In the genomic region with DNA sequence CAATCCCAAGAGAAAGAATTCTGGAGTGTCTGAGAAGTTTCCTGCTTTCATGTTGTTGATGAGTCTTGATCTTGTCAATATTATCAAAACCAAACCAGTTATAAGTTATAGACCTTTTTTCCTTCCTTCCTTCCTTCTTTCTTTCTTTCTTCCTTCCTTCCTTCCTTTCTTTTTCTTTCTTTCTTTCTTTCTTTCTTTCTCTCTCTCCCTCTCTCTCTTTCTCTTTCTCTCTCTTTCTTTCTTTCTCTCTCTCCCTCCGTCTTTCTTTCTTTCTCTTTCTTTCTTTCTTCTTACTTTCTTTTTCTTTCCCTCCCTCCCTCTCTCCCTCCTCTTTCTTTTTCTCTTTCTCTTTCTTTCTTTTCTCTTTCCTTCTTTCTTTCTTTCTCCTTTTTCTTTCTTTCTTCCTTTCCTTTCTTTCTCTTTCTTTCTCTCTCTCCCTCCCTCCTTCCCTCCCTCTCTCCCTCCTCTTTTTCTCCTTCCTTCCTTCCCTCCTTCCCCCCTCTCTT, we compare ENCODE assay signal across 1 cellular context.
TF ChIP-seq lines count a peak whose summit lies in the region.

A gene (minus strand): TSS at position 51 of the 506 bp plus-strand sequence. CDS start 0 bp downstream, at position 51.

TF ChIP-seq in HEK293, 187 proteins besides CTCF, POLR2A, EP300 and RAD21 (continued from another document):
- TF ChIP-seq, protein P1, sequence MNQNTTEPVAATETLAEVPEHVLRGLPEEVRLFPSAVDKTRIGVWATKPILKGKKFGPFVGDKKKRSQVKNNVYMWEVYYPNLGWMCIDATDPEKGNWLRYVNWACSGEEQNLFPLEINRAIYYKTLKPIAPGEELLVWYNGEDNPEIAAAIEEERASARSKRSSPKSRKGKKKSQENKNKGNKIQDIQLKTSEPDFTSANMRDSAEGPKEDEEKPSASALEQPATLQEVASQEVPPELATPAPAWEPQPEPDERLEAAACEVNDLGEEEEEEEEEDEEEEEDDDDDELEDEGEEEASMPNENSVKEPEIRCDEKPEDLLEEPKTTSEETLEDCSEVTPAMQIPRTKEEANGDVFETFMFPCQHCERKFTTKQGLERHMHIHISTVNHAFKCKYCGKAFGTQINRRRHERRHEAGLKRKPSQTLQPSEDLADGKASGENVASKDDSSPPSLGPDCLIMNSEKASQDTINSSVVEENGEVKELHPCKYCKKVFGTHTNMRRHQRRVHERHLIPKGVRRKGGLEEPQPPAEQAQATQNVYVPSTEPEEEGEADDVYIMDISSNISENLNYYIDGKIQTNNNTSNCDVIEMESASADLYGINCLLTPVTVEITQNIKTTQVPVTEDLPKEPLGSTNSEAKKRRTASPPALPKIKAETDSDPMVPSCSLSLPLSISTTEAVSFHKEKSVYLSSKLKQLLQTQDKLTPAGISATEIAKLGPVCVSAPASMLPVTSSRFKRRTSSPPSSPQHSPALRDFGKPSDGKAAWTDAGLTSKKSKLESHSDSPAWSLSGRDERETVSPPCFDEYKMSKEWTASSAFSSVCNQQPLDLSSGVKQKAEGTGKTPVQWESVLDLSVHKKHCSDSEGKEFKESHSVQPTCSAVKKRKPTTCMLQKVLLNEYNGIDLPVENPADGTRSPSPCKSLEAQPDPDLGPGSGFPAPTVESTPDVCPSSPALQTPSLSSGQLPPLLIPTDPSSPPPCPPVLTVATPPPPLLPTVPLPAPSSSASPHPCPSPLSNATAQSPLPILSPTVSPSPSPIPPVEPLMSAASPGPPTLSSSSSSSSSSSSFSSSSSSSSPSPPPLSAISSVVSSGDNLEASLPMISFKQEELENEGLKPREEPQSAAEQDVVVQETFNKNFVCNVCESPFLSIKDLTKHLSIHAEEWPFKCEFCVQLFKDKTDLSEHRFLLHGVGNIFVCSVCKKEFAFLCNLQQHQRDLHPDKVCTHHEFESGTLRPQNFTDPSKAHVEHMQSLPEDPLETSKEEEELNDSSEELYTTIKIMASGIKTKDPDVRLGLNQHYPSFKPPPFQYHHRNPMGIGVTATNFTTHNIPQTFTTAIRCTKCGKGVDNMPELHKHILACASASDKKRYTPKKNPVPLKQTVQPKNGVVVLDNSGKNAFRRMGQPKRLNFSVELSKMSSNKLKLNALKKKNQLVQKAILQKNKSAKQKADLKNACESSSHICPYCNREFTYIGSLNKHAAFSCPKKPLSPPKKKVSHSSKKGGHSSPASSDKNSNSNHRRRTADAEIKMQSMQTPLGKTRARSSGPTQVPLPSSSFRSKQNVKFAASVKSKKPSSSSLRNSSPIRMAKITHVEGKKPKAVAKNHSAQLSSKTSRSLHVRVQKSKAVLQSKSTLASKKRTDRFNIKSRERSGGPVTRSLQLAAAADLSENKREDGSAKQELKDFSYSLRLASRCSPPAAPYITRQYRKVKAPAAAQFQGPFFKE (tag by site-specific recombination; IDR thresholded peaks at IDR 0.05; ENCODE audit: borderline replicate concordance), result no peak
- no peak for TF ChIP-seq ZNF394 (tag by site-specific recombination; IDR thresholded peaks at IDR 0.05; ENCODE audit: borderline replicate concordance)
- TF ChIP-seq, protein P2, sequence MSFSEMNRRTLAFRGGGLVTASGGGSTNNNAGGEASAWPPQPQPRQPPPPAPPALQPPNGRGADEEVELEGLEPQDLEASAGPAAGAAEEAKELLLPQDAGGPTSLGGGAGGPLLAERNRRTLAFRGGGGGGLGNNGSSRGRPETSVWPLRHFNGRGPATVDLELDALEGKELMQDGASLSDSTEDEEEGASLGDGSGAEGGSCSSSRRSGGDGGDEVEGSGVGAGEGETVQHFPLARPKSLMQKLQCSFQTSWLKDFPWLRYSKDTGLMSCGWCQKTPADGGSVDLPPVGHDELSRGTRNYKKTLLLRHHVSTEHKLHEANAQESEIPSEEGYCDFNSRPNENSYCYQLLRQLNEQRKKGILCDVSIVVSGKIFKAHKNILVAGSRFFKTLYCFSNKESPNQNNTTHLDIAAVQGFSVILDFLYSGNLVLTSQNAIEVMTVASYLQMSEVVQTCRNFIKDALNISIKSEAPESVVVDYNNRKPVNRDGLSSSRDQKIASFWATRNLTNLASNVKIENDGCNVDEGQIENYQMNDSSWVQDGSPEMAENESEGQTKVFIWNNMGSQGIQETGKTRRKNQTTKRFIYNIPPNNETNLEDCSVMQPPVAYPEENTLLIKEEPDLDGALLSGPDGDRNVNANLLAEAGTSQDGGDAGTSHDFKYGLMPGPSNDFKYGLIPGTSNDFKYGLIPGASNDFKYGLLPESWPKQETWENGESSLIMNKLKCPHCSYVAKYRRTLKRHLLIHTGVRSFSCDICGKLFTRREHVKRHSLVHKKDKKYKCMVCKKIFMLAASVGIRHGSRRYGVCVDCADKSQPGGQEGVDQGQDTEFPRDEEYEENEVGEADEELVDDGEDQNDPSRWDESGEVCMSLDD (tag by site-specific recombination; IDR thresholded peaks at IDR 0.05), result no peak
TF ChIP-seq in HEK293: peak in this region for 2.
